24 cellular contexts compared by ENCODE assay signal in the genomic region with DNA sequence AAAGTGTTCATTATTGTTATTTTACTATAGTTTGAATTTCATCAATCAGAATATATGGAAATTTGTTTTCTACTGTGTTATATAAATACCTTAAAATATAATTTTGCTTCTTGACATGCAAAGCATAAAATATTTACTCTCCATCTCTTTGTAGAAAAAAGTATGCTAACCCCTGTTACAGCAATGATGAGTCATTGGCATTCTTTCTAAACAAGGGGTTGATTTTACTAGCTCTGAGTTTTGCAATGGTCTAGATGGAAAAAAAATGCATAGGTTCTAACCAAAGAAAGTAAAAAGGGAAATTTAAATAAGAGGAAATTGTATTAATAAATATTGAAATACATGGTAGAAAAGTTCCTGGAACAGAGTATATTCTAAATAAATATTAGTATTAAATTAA.
DNase-seq lines count a peak whose midpoint lies in the region; ATAC-seq and TF ChIP-seq lines count a peak whose summit lies in the region.
"Had no signal": no experiment of that assay in that cellular context is flagged by ENCODE, and none has a peak within 500 bp of the region (broad histone marks: within the 10 kb centered on the region; RNA-seq: fewer than 3 reads in every experiment).

No MANE protein-coding gene starts in this region.

- dilution Hi-C loops in mammary epithelial cell (cut with HindIII; ENCODE audit: low sequenced_read_pairs) = no loop called here

- H2BK15ac ChIP-seq in mesenchymal stem cell (ENCODE audit: low read depth, poor library complexity, severe bottlenecking) = no peak overlapping the region

- no peak overlapping the region for H3K4me2 ChIP-seq in mammary epithelial cell (ENCODE audit: insufficient read depth, low read depth, low read length)
- no peak overlapping the region for H3K4me2 ChIP-seq in mesenchymal stem cell (ENCODE audit: low read length, poor library complexity, severe bottlenecking)
- H3K4me2 ChIP-seq: A549, GM23338 had no signal

- no TSS peak for BruUV-seq in mammary epithelial cell (replicated peaks; lab: Mats Ljungman, UMichigan)

- no peak overlapping the region for H2AK5ac ChIP-seq in mesenchymal stem cell (ENCODE audit: low read length, severe bottlenecking)

- H3K18ac ChIP-seq in mesenchymal stem cell (ENCODE audit: low read depth in 1 of 2, low read length in 2 of 2) = no peak overlapping the region

- no peak overlapping the region for H4K8ac ChIP-seq in mesenchymal stem cell (ENCODE audit: low read length)

- no peak for TF ChIP-seq CTCF in mammary epithelial cell (conservative IDR thresholded peaks at IDR 0.05 in 1 of 2, IDR thresholded peaks at IDR 0.05 in 1 of 2; ENCODE audit: extremely low read depth in 1 of 2, insufficient read depth in 1 of 2, low read depth in 1 of 2, low read length in 2 of 2)

- CTCF ChIA-PET in mammary epithelial cell (lab: Charles Lee; ENCODE audit: low non-redundant PET) = no interaction called here

- H3K36me3 ChIP-seq in mammary epithelial cell (ENCODE audit: insufficient read depth, low read length) (no peaks in the 10 kb centered on the region), mesenchymal stem cell (ENCODE audit: control insufficient read depth in 1 of 2, insufficient read depth in 2 of 2, low read depth in 1 of 2, low read length in 2 of 2) (no peaks in the 10 kb centered on the region)
- H3K36me3 ChIP-seq: BE2C, SJSA1 had no signal

- TF ChIP-seq POLR2A in erythroblast (IDR thresholded peaks at IDR 0.05; ENCODE audit: low read length) = no peak

- H2BK5ac ChIP-seq in mesenchymal stem cell (ENCODE audit: low read depth, low read length, poor library complexity, severe bottlenecking) = no peak overlapping the region

- DNase-seq in DMS53 (lab: John Stamatoyannopoulos, UW) (peak; percentile 6), HT1080 (ENCODE audit: low read depth) (peak; percentile 33), mammary epithelial cell (peak; percentile 13), mesenchymal stem cell (peak; percentile 61), erythroblast (lab: John Stamatoyannopoulos, UW) (no peak)
- DNase-seq in activated CD4-positive, alpha-beta T cell treated with anti-CD3 and anti-CD28 coated beads, Interleukin-2, amount 50 U/mL, for 48 hours = no peak
- DNase-seq in activated naive CD4-positive, alpha-beta T cell (lab: John Stamatoyannopoulos, UW) = no peak
- DNase-seq: BE2C; CD4-positive, CD25-positive, alpha-beta regulatory T cell; COR-L47; DMS 273 treated with DMSO at 0.1 percent for 48 hours; HCEC 1CT; MM.1S; NCI-H1092 treated with DMSO at 0.1 percent for 48 hours; NCI-H1436 treated with DMSO at 0.1 percent for 48 hours; NCI-H1930; NCI-H2227 treated with DMSO at 0.1 percent for 48 hours; NCI-H510A treated with DMSO at 0.1 percent for 48 hours; NCI-H748 treated with DMSO at 0.1 percent for 48 hours had no signal

- in situ Hi-C loops in mammary epithelial cell (cut with MboI; ENCODE audit: low sequenced_read_pairs in 2 of 2) = no loop called here

- H3K27me3 ChIP-seq in mammary epithelial cell (ENCODE audit: insufficient read depth, low read length) (no peaks in the 10 kb centered on the region), mesenchymal stem cell (ENCODE audit: control insufficient read depth in 1 of 2, insufficient read depth in 1 of 2, low read length in 2 of 2) (no peaks in the 10 kb centered on the region)
- H3K27me3 ChIP-seq: BE2C, SJSA1 had no signal

- H3K14ac ChIP-seq in mesenchymal stem cell (ENCODE audit: low read length in 2 of 2) = no peak overlapping the region

- no peak overlapping the region for H3K4me3 ChIP-seq in mammary epithelial cell (replicated peaks in 1 of 3; ENCODE audit: insufficient read depth in 1 of 3, low read depth in 2 of 3, low read length in 3 of 3)
- H3K4me3 ChIP-seq in mesenchymal stem cell (ENCODE audit: insufficient read depth in 1 of 2, low read depth in 1 of 2, low read length in 2 of 2) = no peak overlapping the region
- H3K4me3 ChIP-seq: A549, GM23338, SJSA1 had no signal

- H2AFZ ChIP-seq in mammary epithelial cell (ENCODE audit: low read depth, low read length) (no peak overlapping the region), mesenchymal stem cell (ENCODE audit: low read depth, low read length) (no peak overlapping the region)
- H2AFZ ChIP-seq: GM23338 had no signal

- no peak overlapping the region for H2BK12ac ChIP-seq in mesenchymal stem cell (ENCODE audit: low read length in 2 of 2)

- no peaks in the 10 kb centered on the region for H3K9me3 ChIP-seq in mammary epithelial cell (replicated peaks; ENCODE audit: insufficient read depth, low read length)
- H3K9me3 ChIP-seq in mesenchymal stem cell (ENCODE audit: control insufficient read depth, low read length) = peaks cover 12% of the 10 kb centered on the region
- H3K9me3 ChIP-seq: A549, BE2C had no signal

- H4K91ac ChIP-seq in mesenchymal stem cell (ENCODE audit: low read length) = no peak overlapping the region

- no peaks in the 10 kb centered on the region for H4K20me1 ChIP-seq in mammary epithelial cell (ENCODE audit: insufficient read depth, low read length)

- no peak overlapping the region for H2BK120ac ChIP-seq in mesenchymal stem cell (ENCODE audit: low read depth, low read length)

- no peaks in the 10 kb centered on the region for H3K79me2 ChIP-seq in mammary epithelial cell (ENCODE audit: insufficient read depth, low read length)

- H3K27ac ChIP-seq in mammary epithelial cell (ENCODE audit: insufficient read depth, low read depth, low read length) = no peak overlapping the region
- no peak overlapping the region for H3K27ac ChIP-seq in mesenchymal stem cell (ENCODE audit: low read length, poor library complexity, severe bottlenecking)
- H3K27ac ChIP-seq: A549, SJSA1 had no signal

- no peak overlapping the region for H3K4ac ChIP-seq in mesenchymal stem cell (ENCODE audit: low read depth in 1 of 2, low read length in 2 of 2)

- ATAC-seq in HG03159 (IDR thresholded peaks at IDR 0.05; ENCODE audit: unreplicated experiment) = no peak
- ATAC-seq: A549, GM23338, Right ventricle myocardium inferior had no signal

- H3K4me1 ChIP-seq in mammary epithelial cell (ENCODE audit: insufficient read depth, low read length) (no peaks in the 10 kb centered on the region), mesenchymal stem cell (ENCODE audit: control insufficient read depth, insufficient read depth, low read depth, low read length) (no peaks in the 10 kb centered on the region)
- H3K4me1 ChIP-seq: A549, BE2C, SJSA1 had no signal

- H3K79me1 ChIP-seq in mesenchymal stem cell (replicated peaks; ENCODE audit: low read length, poor library complexity, severe bottlenecking) = no peaks in the 10 kb centered on the region

- no peak overlapping the region for H3K23ac ChIP-seq in mesenchymal stem cell (ENCODE audit: low read length in 2 of 2)

- no peak overlapping the region for H3K9ac ChIP-seq in mammary epithelial cell (ENCODE audit: insufficient read depth, low read length)
- H3K9ac ChIP-seq in mesenchymal stem cell (ENCODE audit: low read length) = no peak overlapping the region

- intact Hi-C loops in mammary epithelial cell (cut with micrococcal nuclease) = no loop called here

Comparison
In these comparisons a context has a peak if more than half of its experiments do, and no peak if none do; other contexts are left out.
1. DNase-seq: peak in DMS53 (single experiment), HT1080 (single experiment), mammary epithelial cell (single experiment) and mesenchymal stem cell (single experiment); none in activated CD4-positive, alpha-beta T cell treated with anti-CD3 and anti-CD28 coated beads, Interleukin-2, amount 50 U/mL, for 48 hours (0 of 2), erythroblast (0 of 2) and activated naive CD4-positive, alpha-beta T cell (0 of 4).